8 cellular contexts compared by ENCODE assay signal in the genomic region with DNA sequence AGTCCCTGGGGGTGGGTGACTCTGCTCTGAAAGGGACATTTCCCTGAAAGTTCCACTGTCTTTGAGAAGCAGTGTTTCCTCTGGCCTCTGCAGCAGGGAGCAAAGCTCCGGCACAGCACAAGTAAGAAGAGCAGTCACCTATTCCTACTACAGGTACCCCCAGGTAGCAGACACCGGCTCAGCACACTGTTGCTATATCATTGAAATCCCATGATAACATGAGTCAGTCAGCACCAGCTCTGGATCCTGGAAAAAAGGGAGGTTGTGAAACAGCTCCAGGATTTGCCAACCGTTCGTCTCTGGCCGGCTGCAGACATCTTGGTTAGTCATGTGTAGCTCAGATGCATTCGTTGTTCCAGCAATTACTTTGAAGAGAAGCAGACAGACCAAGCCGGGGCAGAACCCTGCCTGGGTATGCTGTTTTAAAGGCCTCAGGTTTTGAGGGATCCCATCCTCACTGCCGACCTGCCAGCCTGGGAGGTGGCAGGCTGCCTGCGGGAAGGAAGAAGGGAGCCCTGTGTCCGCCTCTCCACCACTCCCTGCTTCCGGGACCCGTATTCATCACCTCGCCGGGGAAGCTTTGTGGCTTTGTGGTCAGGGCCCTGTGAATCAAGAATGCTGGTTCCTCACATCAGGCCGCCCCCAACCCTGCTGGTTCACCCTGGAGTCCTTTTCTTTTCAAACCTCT.
DNase-seq lines count a peak whose midpoint lies in the region; ATAC-seq and TF ChIP-seq lines count a peak whose summit lies in the region.

No MANE protein-coding gene starts in this region.

- H3K9ac ChIP-seq in HUES48 (ENCODE audit: low read depth, low read length): no peak overlapping the region

- peak; percentile 81 for DNase-seq in BJ (ENCODE audit: low read depth)
- peak; percentile 87 for DNase-seq in activated CD8-positive, alpha-beta T cell treated with anti-CD3 and anti-CD28 coated beads for 36 hours
- DNase-seq in epithelial cell of prostate (ENCODE audit: low read depth, low spot score): peak; percentile 89
- DNase-seq in stimulated activated CD4-positive, alpha-beta T cell treated with anti-CD3 and anti-CD28 coated beads, Interleukin-12 subunit alpha, Interleukin-12 subunit beta, amount 100 ng/mL, for 24 hours (ENCODE audit: low read depth in 2 of 2): peak; percentile 49 to 70
- no peak for DNase-seq in HuH-7.5 (ENCODE audit: low spot score)

- peaks cover 13% of the 10 kb centered on the region for H3K36me3 ChIP-seq in BJ (ENCODE audit: control insufficient read depth, insufficient read depth, low read length)
- no peaks in the 10 kb centered on the region for H3K36me3 ChIP-seq in HUES48 (ENCODE audit: control insufficient read depth, insufficient read depth, low read length)

- H3K4me1 ChIP-seq in HUES48 (ENCODE audit: control insufficient read depth, insufficient read depth, low read length): no peaks in the 10 kb centered on the region

- H3K27ac Mint-ChIP-seq in activated CD8-positive, alpha-beta T cell treated with anti-CD3 and anti-CD28 coated beads for 36 hours: peak overlapping the region; percentile 88

- peaks cover 78% of the 10 kb centered on the region for H3K4me1 Mint-ChIP-seq in activated CD8-positive, alpha-beta T cell treated with anti-CD3 and anti-CD28 coated beads for 36 hours (ENCODE audit: low read depth)

- POLR2A ChIA-PET in BJ (lab: Charles Lee): interaction anchor here (0.5 kb wide), 1 partner anchor 506 kb away, joined by 4 read pairs; no protein-coding TSS in a partner anchor
- POLR2A ChIA-PET in activated CD8-positive, alpha-beta T cell treated with anti-CD3 and anti-CD28 coated beads for 36 hours (lab: Charles Lee): interaction anchor here (0.6 to 2.0 kb wide), 4 partner anchors 76 to 668 kb away, joined by 3 to 9 read pairs (median 4); no protein-coding TSS in a partner anchor

- peak overlapping the region; percentile 63 for H3K27ac ChIP-seq in HUES48 (ENCODE audit: low read depth, low read length)
- peak overlapping the region; percentile 100 for H3K27ac ChIP-seq in epithelial cell of prostate

- H3K27me3 ChIP-seq in BJ (ENCODE audit: control insufficient read depth, insufficient read depth, low read length): no peaks in the 10 kb centered on the region
- no peaks in the 10 kb centered on the region for H3K27me3 ChIP-seq in HUES48 (ENCODE audit: control insufficient read depth, insufficient read depth, low read length)

- no peaks in the 10 kb centered on the region for H3K27me3 Mint-ChIP-seq in activated CD8-positive, alpha-beta T cell treated with anti-CD3 and anti-CD28 coated beads for 36 hours

- H3K36me3 Mint-ChIP-seq in activated CD8-positive, alpha-beta T cell treated with anti-CD3 and anti-CD28 coated beads for 36 hours (ENCODE audit: low read depth): peaks cover 35% of the 10 kb centered on the region

- H3K9me3 Mint-ChIP-seq in activated CD8-positive, alpha-beta T cell treated with anti-CD3 and anti-CD28 coated beads for 36 hours: no peaks in the 10 kb centered on the region

- H3K9me3 ChIP-seq in HUES48 (ENCODE audit: control insufficient read depth, insufficient read depth, low read length): 0 out of 2 replicates have a peak, but pooled peaks cover 8% of the 10 kb centered on the region

- ATAC-seq in activated CD8-positive, alpha-beta T cell treated with anti-CD3 and anti-CD28 coated beads for 36 hours: peak; percentile 50
- no peak for ATAC-seq in HG03045 (IDR thresholded peaks at IDR 0.05; ENCODE audit: unreplicated experiment)
- ATAC-seq in HG03521 (IDR thresholded peaks at IDR 0.05; ENCODE audit: unreplicated experiment): no peak

- intact Hi-C loops in activated CD8-positive, alpha-beta T cell treated with anti-CD3 and anti-CD28 coated beads for 36 hours (cut with micrococcal nuclease): loop anchor here (5.0 to 10.0 kb wide), 3 partner anchors 34 to 237 kb away; a partner anchor contains a TSS

- CTCF ChIA-PET in BJ (lab: Yijun Ruan, JAX): interaction anchor here (0.9 to 1.8 kb wide), 4 partner anchors 62 to 1305 kb away, joined by 3 to 6 read pairs (median 4); no protein-coding TSS in a partner anchor
- CTCF ChIA-PET in activated CD8-positive, alpha-beta T cell treated with anti-CD3 and anti-CD28 coated beads for 36 hours (lab: Charles Lee): interaction anchor here (1.2 to 1.9 kb wide), 4 partner anchors 13 to 115 kb away, joined by 4 to 6 read pairs (median 5); no protein-coding TSS in a partner anchor

- H3K4me3 Mint-ChIP-seq in activated CD8-positive, alpha-beta T cell treated with anti-CD3 and anti-CD28 coated beads for 36 hours: peak overlapping the region; percentile 36

- H3K4me3 ChIP-seq in BJ (ENCODE audit: low read depth, low read length) (no peak overlapping the region), HUES48 (ENCODE audit: low read depth, low read length) (no peak overlapping the region)

- TF ChIP-seq CTCF in BJ (IDR thresholded peaks at IDR 0.05; ENCODE audit: insufficient read depth, low read depth, low read length): no peak
- no peak for TF ChIP-seq CTCF in activated CD8-positive, alpha-beta T cell treated with anti-CD3 and anti-CD28 coated beads for 36 hours (IDR thresholded peaks at IDR 0.05)
